Comparison of ENCODE assay signal across 23 cellular contexts in the genomic region with DNA sequence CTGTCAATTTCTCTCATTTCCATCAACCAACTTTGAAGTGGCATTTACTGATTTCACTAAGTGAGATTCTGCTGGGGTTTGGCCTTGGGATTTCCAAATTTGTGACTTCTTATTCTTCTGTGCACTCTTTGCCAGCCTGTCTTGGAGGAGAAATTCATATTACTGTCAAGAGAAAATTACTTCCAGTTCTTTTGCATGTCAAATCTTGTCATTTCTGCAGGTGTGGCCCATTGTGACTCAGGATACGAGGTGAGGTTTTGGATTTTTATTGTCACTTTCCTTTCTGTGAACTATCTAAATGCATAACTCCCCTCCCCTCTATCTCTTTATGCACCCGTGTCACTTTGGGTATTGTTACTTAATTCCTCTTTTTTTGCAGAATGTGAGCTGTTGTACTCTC.
DNase-seq lines count a peak whose midpoint lies in the region; TF ChIP-seq lines count a peak whose summit lies in the region.
"Had no signal": no experiment of that assay in that cellular context is flagged by ENCODE, and none has a peak within 500 bp of the region (broad histone marks: within the 10 kb centered on the region; RNA-seq: fewer than 3 reads in every experiment).

No MANE protein-coding gene starts in this region.

- in situ Hi-C loops in KBM-7 (cut with MboI; ENCODE audit: low pct_unique_long_range_greater_than_20kb, low sequenced_read_pairs): no loop called here

- POLR2A ChIA-PET in SK-N-SH (lab: Yijun Ruan, JAX): no interaction called here

- no peaks in the 10 kb centered on the region for H3F3A ChIP-seq in SK-N-SH (replicated peaks; ENCODE audit: insufficient read depth)

- peak overlapping the region; percentile 23; the same call in 1 of the 2 replicates for H3K4me3 ChIP-seq in Karpas-422 (ENCODE audit: low read length)
- H3K4me3 ChIP-seq in epithelial cell of esophagus (ENCODE audit: low read length): no peak overlapping the region
- H3K4me3 ChIP-seq in SK-N-SH (ENCODE audit: low read depth in 2 of 2, low read length in 1 of 2): no peak overlapping the region
- H3K4me3 ChIP-seq in spleen: no peak overlapping the region
- H3K4me3 ChIP-seq: BLaER1, GM12878 had no signal

- H3K4me2 ChIP-seq in Karpas-422 (ENCODE audit: low read depth, low read length, poor library complexity, severe bottlenecking) (peak overlapping the region; percentile 64), SK-N-SH (no peak overlapping the region)
- H3K4me2 ChIP-seq: BLaER1 had no signal

- H3K9me3 ChIP-seq in Karpas-422 (ENCODE audit: low read length): no peaks in the 10 kb centered on the region
- no peaks in the 10 kb centered on the region for H3K9me3 ChIP-seq in SK-N-SH
- H3K9me3 ChIP-seq in spleen: no peaks in the 10 kb centered on the region
- H3K9me3 ChIP-seq: BE2C, BLaER1 had no signal

- H2AFZ ChIP-seq in Karpas-422 (ENCODE audit: low read length): no peak overlapping the region
- no peak overlapping the region for H2AFZ ChIP-seq in SK-N-SH (ENCODE audit: low read depth)

- H3K27me3 ChIP-seq in Karpas-422 (ENCODE audit: low read length) (no peaks in the 10 kb centered on the region), SK-N-SH (ENCODE audit: insufficient read depth) (no peaks in the 10 kb centered on the region), spleen (replicated peaks in 1 of 7) (no peaks in the 10 kb centered on the region)
- H3K27me3 ChIP-seq: BE2C, BLaER1 had no signal

- no peaks in the 10 kb centered on the region for H3K9me2 ChIP-seq in Karpas-422 (replicated peaks; ENCODE audit: insufficient read depth, low read length)
- H3K9me2 ChIP-seq in SK-N-SH: no peaks in the 10 kb centered on the region

- TF ChIP-seq CTCF in epithelial cell of esophagus (IDR thresholded peaks at IDR 0.05; ENCODE audit: insufficient read depth, low read depth, low read length, missing control alignments) (no peak), SK-N-SH (IDR thresholded peaks at IDR 0.05) (no peak), spleen (IDR thresholded peaks at IDR 0.05 in 8 of 11, conservative IDR thresholded peaks at IDR 0.05 in 3 of 11) (no peak)

- WGBS in SK-N-SH (ENCODE audit: low lambda C conversion rate): 35% methylated on average over 2 of the region's 2 CpGs
- 28 to 51% (median 48%) methylated on average over 2 of the region's 2 CpGs for WGBS in spleen, 5 donors

- intact Hi-C loops in spleen (cut with DNase I; ENCODE audit: low total_unique reads): no loop called here

- H3K9ac ChIP-seq in Karpas-422 (ENCODE audit: low read length): peak overlapping the region; percentile 65
- H3K9ac ChIP-seq in SK-N-SH: no peak overlapping the region
- H3K9ac ChIP-seq: BLaER1 had no signal

- CTCF ChIA-PET in SK-N-SH (lab: Yijun Ruan, JAX): interaction anchor here (1.0 kb wide), 1 partner anchor 246 kb away, joined by 3 read pairs; no protein-coding TSS in a partner anchor

- no peak for TF ChIP-seq EP300 in SK-N-SH (IDR thresholded peaks at IDR 0.05; ENCODE audit: borderline replicate concordance in 1 of 2, low read depth in 1 of 2, low read length in 1 of 2)

- TF ChIP-seq RAD21 in SK-N-SH (IDR thresholded peaks at IDR 0.05; ENCODE audit: low read length): no peak

- H3K79me2 ChIP-seq in Karpas-422 (ENCODE audit: low read length) (no peaks in the 10 kb centered on the region), SK-N-SH (ENCODE audit: insufficient read depth) (no peaks in the 10 kb centered on the region)

- DNase-seq in KBM-7 (peak; percentile 49), Karpas-422 (peak; percentile 97), epithelial cell of esophagus (ENCODE audit: low read depth) (peak; percentile 24), HT-29 (ENCODE audit: low spot score) (no peak), SK-N-SH (no peak), spleen (no peak)
- DNase-seq: 8988T; ACHN; BE2C; C1 segment of cervical spinal cord; CD4-positive, alpha-beta memory T cell; CD4-positive, CD25-positive, alpha-beta regulatory T cell; CD8-positive, alpha-beta memory T cell; COR-L47; DMS 273 treated with DMSO at 0.1 percent for 48 hours; DMS153; DMS53; DMS79; DND-41; EL; GDM1 had no signal

- TF ChIP-seq POLR2A in spleen (IDR thresholded peaks at IDR 0.05): no peak

- peaks cover 90% of the 10 kb centered on the region for H3K4me1 ChIP-seq in Karpas-422 (ENCODE audit: low read length)
- no peaks in the 10 kb centered on the region; a peak in 1 of 4 replicates for H3K4me1 ChIP-seq in SK-N-SH (ENCODE audit: control insufficient read depth in 1 of 2, insufficient read depth in 2 of 2, low read depth in 1 of 2, low read length in 1 of 2)
- H3K4me1 ChIP-seq in spleen: no peaks in the 10 kb centered on the region
- H3K4me1 ChIP-seq: BE2C, BLaER1 had no signal

- H4K20me1 ChIP-seq in Karpas-422 (ENCODE audit: insufficient read depth, low read depth, low read length) (no peaks in the 10 kb centered on the region), SK-N-SH (ENCODE audit: insufficient read depth) (no peaks in the 10 kb centered on the region)
- H4K20me1 ChIP-seq: BLaER1 had no signal

- H3K27ac ChIP-seq in Karpas-422 (ENCODE audit: low read length) (peak overlapping the region; percentile 98), SK-N-SH (ENCODE audit: low read depth in 2 of 2, low read length in 1 of 2) (no peak overlapping the region), spleen (no peak overlapping the region)
- H3K27ac ChIP-seq: BLaER1 had no signal

- H3K36me3 ChIP-seq in Karpas-422 (ENCODE audit: insufficient read depth, low read length) (no peaks in the 10 kb centered on the region), SK-N-SH (replicated peaks in 1 of 2; ENCODE audit: control insufficient read depth in 1 of 2, insufficient read depth in 2 of 2, low read length in 1 of 2) (no peaks in the 10 kb centered on the region), spleen (no peaks in the 10 kb centered on the region)
- H3K36me3 ChIP-seq: BE2C, BLaER1 had no signal

TF ChIP-seq in SK-N-SH, 30 proteins besides CTCF, POLR2A, EP300 and RAD21 (continues in another document):
- TF ChIP-seq IRF3 (IDR thresholded peaks at IDR 0.05; ENCODE audit: low read depth, low read length): no peak
- no peak for TF ChIP-seq NRF1 (IDR thresholded peaks at IDR 0.05; ENCODE audit: low read depth, low read length)
- no peak for TF ChIP-seq GATA2 (CRISPR knock-in tag; IDR thresholded peaks at IDR 0.05)
- TF ChIP-seq, protein P1, sequence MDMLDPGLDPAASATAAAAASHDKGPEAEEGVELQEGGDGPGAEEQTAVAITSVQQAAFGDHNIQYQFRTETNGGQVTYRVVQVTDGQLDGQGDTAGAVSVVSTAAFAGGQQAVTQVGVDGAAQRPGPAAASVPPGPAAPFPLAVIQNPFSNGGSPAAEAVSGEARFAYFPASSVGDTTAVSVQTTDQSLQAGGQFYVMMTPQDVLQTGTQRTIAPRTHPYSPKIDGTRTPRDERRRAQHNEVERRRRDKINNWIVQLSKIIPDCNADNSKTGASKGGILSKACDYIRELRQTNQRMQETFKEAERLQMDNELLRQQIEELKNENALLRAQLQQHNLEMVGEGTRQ (IDR thresholded peaks at IDR 0.05; ENCODE audit: borderline replicate concordance, low read depth, low read length): no peak
- no peak for TF ChIP-seq MEF2A (IDR thresholded peaks at IDR 0.05; ENCODE audit: borderline replicate concordance, low read depth)
- TF ChIP-seq, protein P2, sequence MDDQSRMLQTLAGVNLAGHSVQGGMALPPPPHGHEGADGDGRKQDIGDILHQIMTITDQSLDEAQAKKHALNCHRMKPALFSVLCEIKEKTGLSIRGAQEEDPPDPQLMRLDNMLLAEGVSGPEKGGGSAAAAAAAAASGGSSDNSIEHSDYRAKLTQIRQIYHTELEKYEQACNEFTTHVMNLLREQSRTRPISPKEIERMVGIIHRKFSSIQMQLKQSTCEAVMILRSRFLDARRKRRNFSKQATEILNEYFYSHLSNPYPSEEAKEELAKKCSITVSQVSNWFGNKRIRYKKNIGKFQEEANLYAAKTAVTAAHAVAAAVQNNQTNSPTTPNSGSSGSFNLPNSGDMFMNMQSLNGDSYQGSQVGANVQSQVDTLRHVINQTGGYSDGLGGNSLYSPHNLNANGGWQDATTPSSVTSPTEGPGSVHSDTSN (IDR thresholded peaks at IDR 0.05): no peak
- TF ChIP-seq, protein P3, sequence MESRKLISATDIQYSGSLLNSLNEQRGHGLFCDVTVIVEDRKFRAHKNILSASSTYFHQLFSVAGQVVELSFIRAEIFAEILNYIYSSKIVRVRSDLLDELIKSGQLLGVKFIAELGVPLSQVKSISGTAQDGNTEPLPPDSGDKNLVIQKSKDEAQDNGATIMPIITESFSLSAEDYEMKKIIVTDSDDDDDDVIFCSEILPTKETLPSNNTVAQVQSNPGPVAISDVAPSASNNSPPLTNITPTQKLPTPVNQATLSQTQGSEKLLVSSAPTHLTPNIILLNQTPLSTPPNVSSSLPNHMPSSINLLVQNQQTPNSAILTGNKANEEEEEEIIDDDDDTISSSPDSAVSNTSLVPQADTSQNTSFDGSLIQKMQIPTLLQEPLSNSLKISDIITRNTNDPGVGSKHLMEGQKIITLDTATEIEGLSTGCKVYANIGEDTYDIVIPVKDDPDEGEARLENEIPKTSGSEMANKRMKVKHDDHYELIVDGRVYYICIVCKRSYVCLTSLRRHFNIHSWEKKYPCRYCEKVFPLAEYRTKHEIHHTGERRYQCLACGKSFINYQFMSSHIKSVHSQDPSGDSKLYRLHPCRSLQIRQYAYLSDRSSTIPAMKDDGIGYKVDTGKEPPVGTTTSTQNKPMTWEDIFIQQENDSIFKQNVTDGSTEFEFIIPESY (IDR thresholded peaks at IDR 0.05; ENCODE audit: borderline replicate concordance, low read depth): no peak
- TF ChIP-seq GABPA (IDR thresholded peaks at IDR 0.05; ENCODE audit: low read depth): no peak
- no peak for TF ChIP-seq TEAD4 (IDR thresholded peaks at IDR 0.05; ENCODE audit: borderline replicate concordance, insufficient read depth)
- TF ChIP-seq TAF1 (IDR thresholded peaks at IDR 0.05; ENCODE audit: borderline replicate concordance, low read depth, low read length): no peak
- TF ChIP-seq SMC3 (IDR thresholded peaks at IDR 0.05; ENCODE audit: low read depth, low read length): no peak
- TF ChIP-seq FOSL2 (IDR thresholded peaks at IDR 0.05; ENCODE audit: borderline replicate concordance, low read depth): no peak
- TF ChIP-seq, protein P4, sequence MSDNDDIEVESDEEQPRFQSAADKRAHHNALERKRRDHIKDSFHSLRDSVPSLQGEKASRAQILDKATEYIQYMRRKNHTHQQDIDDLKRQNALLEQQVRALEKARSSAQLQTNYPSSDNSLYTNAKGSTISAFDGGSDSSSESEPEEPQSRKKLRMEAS (IDR thresholded peaks at IDR 0.05; ENCODE audit: low read depth): no peak

Comparison
In these comparisons a context has a peak if more than half of its experiments do, and no peak if none do; other contexts are left out.
1. DNase-seq: peak in KBM-7 (single experiment), Karpas-422 (single experiment) and epithelial cell of esophagus (single experiment); none in HT-29 (single experiment), SK-N-SH (single experiment) and spleen (single experiment).